ENCODE assay signal across 8 cellular contexts in the genomic region with DNA sequence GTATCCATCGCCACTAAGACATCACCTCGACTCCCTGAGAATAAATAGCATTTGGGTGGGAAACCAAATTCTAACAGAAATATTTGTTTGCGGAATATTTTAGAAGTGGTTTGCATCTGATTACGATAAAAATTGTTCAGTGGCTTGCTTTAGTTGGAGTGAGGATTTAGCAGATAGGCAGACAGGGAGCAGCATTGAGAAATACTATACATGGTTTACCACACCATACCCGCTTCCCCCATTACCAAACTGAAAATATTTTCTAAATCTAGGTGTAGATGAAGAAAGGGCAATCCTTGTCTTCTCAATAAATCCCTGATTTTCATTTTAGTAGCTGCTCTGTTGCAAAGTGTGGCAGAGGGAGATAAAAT. TPM values are rescaled to one million over a fixed set of nuclear protein-coding genes. Genes with fewer than 3 reads are reported as not detected.
DNase-seq lines count a peak whose midpoint lies in the region; TF ChIP-seq lines count a peak whose summit lies in the region.

No MANE protein-coding gene starts in this region.

- intact Hi-C loops in dorsolateral prefrontal cortex (cut with DNase I): loop anchor here (1.0 to 10.0 kb wide), 4 partner anchors 9 to 100 kb away; a partner anchor contains a TSS

- H2AFZ ChIP-seq in neuron (ENCODE audit: low read depth, low read length): no peak overlapping the region

- H3K4me3 ChIP-seq in dorsolateral prefrontal cortex: peak overlapping the region; percentile 0 to 91 (median 81)
- peak overlapping the region; percentile 44 for H3K4me3 ChIP-seq in neuron (ENCODE audit: low read length)

- H3K9me3 ChIP-seq in neuron (ENCODE audit: low read length): no peaks in the 10 kb centered on the region

- no peak for TF ChIP-seq CTCF in C4-2B (conservative IDR thresholded peaks at IDR 0.05)
- peak in 8 of 56 donors; percentile 1 to 15 (median 8) for TF ChIP-seq CTCF in dorsolateral prefrontal cortex (IDR thresholded peaks at IDR 0.05 in 54 of 56, conservative IDR thresholded peaks at IDR 0.05 in 2 of 56; ENCODE audit: low read depth in 1 of 56, partially characterized antibody in 56 of 56)

- H3K27ac ChIP-seq in C4-2B (peak overlapping the region; percentile 96), dorsolateral prefrontal cortex (peak overlapping the region; percentile 53 to 100 (median 99))

- H3K27me3 ChIP-seq in dorsolateral prefrontal cortex (no peaks in the 10 kb centered on the region), neuron (ENCODE audit: insufficient read depth, low read length) (no peaks in the 10 kb centered on the region)

- peaks cover 4% of the 10 kb centered on the region for H3K36me3 ChIP-seq in neuron (ENCODE audit: insufficient read depth, low read length)

- H3K4me1 ChIP-seq in neuron (ENCODE audit: insufficient read depth, low read length): peaks cover 55% of the 10 kb centered on the region

- DNase-seq in MV-4-11 (lab: John Stamatoyannopoulos, UW): peak; percentile 75
- no peak for DNase-seq in dorsolateral prefrontal cortex
- DNase-seq in stimulated activated CD4-positive, alpha-beta T cell treated with anti-CD3 and anti-CD28 coated beads, Interleukin-2, amount 100 ng/mL, for 48 hours: no peak
- no peak for DNase-seq in NCI-H345 (lab: John Stamatoyannopoulos, UW)
- no peak for DNase-seq in stimulated activated CD4-positive, alpha-beta T cell treated with anti-CD3 and anti-CD28 coated beads, Interleukin-2, amount 100 ng/mL, for 24 hours
- no peak for DNase-seq in 8988T

RNA-seq across cellular contexts. Expression of a gene that starts 0.9 kb away (rescaled TPM):
- total RNA-seq in dorsolateral prefrontal cortex: 10 to 100 TPM; 25.1 to 66.1 (median 38.0) TPM
